7 cellular contexts compared by ENCODE assay signal in genomic region chr12:124786065-124786964, GRCh38.
DNase-seq lines count a peak whose midpoint lies in the region; ATAC-seq and TF ChIP-seq lines count a peak whose summit lies in the region.

No MANE protein-coding gene starts in this region.

- intact Hi-C loops in left colon (cut with DNase I, micrococcal nuclease), result no loop called here
- intact Hi-C loops in transverse colon (cut with DNase I; ENCODE audit: low total_unique reads), result no loop called here

- no peaks in the 10 kb centered on the region for H3K36me3 ChIP-seq in transverse colon

- TF ChIP-seq EP300 in transverse colon (IDR thresholded peaks at IDR 0.05; ENCODE audit: low read depth), result no peak

- H3K4me3 ChIP-seq in transverse colon, result peak overlapping the region in 1 of 4 donors; percentile 20

- TF ChIP-seq POLR2A in transverse colon (IDR thresholded peaks at IDR 0.05), result no peak

- 83% methylated on average over 28 of the region's 31 CpGs; no CpG with 5 or more reads in 1 of the 2 donors for WGBS in transverse colon (ENCODE audit: low coverage in 1 of 2), 2 donors

- no peaks in the 10 kb centered on the region for H3K9me3 ChIP-seq in transverse colon

- no peak for TF ChIP-seq CTCF in transverse colon (IDR thresholded peaks at IDR 0.05)

- ATAC-seq in left colon (peak; percentile 62), GM19455 (IDR thresholded peaks at IDR 0.05; ENCODE audit: unreplicated experiment) (no peak)

- DNase-seq in NCI-H1930 (lab: John Stamatoyannopoulos, UW), result peak; percentile 78 to 81
- peak; percentile 88 for DNase-seq in dermis microvascular lymphatic vessel endothelial cell (ENCODE audit: low read depth in 2 of 2)
- DNase-seq in left colon, result peak in 1 of 2 donors; percentile 60
- peak; percentile 53 for DNase-seq in transverse colon
- DNase-seq in RPMI8226, result no peak
- DNase-seq in SIG-M5 treated with dmso at 0.1 percent for 504 hours (lab: John Stamatoyannopoulos, UW; ENCODE audit: unreplicated experiment), result no peak

- in situ Hi-C loops in transverse colon (cut with MboI; ENCODE audit: low pct_ligation_motif_present in 1 of 4, low pct_unique_long_range_greater_than_20kb in 1 of 4, low sequenced_read_pairs in 3 of 4), result no loop called here

- H3K27ac ChIP-seq in transverse colon, result no peak overlapping the region

- no peaks in the 10 kb centered on the region for H3K27me3 ChIP-seq in transverse colon

- no peaks in the 10 kb centered on the region for H3K4me1 ChIP-seq in transverse colon

Comparison
In these comparisons a context has a peak if more than half of its experiments do, and no peak if none do; other contexts are left out.
1. DNase-seq: peak in NCI-H1930 (2 of 2), dermis microvascular lymphatic vessel endothelial cell (2 of 2) and transverse colon (single experiment); none in RPMI8226 (single experiment) and SIG-M5 treated with dmso at 0.1 percent for 504 hours (single experiment).